Comparison of ENCODE assay signal across 9 cellular contexts in the genomic region with DNA sequence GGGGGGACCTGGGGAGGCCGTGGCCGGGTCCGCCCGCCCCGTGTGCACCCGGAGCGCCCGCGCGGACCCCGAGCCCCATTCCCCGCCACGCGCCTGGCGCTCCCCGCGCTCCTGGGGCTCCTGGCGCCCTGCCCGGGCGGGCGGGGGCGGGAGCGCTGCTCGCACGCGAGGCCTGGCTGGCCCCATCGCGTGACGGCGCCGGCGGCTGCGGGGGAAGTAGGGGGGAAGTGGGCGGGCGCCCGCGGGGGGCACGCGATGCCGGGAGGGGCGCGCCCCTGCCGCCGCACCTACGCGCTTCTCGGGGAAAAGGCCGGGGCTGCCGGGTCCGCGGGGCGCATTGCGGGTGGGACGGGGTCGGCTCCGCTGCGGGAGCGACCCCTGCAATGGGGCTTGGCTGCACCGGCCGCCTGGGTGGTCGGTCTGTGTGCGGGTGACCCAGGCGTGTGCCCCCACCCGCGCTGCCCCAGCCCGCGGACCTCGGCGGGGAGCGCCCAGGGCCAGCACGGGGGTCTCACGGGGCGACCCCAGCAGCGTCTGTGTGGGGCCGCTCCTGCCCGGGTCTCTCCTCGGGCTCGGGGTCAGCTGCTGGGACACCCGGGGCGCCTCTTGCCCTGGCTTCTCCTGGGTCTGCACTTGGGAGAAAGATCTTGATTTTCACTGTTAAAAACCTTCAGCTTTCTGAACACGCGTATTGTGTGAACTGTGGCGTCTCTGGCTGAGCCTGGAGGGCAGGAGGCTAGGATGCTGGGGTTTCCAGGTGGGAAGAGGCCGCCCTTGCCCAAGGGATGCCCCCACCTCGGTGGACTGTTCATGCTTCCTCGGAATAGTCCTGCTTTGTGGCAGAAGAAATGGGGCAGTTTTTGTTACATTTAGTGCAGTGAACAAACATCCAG. TPM values are rescaled to one million over a fixed set of nuclear protein-coding genes. Genes with fewer than 3 reads are reported as not detected.
DNase-seq lines count a peak whose midpoint lies in the region; ATAC-seq, FAIRE-seq and TF ChIP-seq lines count a peak whose summit lies in the region.
"Had no signal": no experiment of that assay in that cellular context is flagged by ENCODE, and none has a peak within 500 bp of the region (broad histone marks: within the 10 kb centered on the region; RNA-seq: fewer than 3 reads in every experiment).

No MANE protein-coding gene starts in this region.

- in situ Hi-C loops in astrocyte of the spinal cord (cut with HindIII; ENCODE audit: low sequenced_read_pairs): no loop called here

- no peak overlapping the region for H3K9ac ChIP-seq in HUES48 (ENCODE audit: low read depth, low read length)
- H3K9ac ChIP-seq in kidney (ENCODE audit: low read length in 2 of 2): no peak overlapping the region

- peak; percentile 54 for ATAC-seq in T-helper 17 cell

- peaks cover 21% of the 10 kb centered on the region for H3K27me3 ChIP-seq in HUES48 (ENCODE audit: control insufficient read depth, insufficient read depth, low read length)

- no peak for TF ChIP-seq CTCF in astrocyte of the spinal cord (IDR thresholded peaks at IDR 0.05; ENCODE audit: low read depth, low read length)
- no peak for TF ChIP-seq CTCF in kidney (IDR thresholded peaks at IDR 0.05; ENCODE audit: borderline replicate concordance, extremely low read depth, insufficient read depth)

- no peak overlapping the region for H3K27ac Mint-ChIP-seq in T-helper 17 cell

- H3K36me3 Mint-ChIP-seq in T-helper 17 cell (ENCODE audit: low read depth): no peaks in the 10 kb centered on the region

- H3K9me3 ChIP-seq in HUES48 (ENCODE audit: control insufficient read depth, insufficient read depth, low read length): no peaks in the 10 kb centered on the region
- H3K9me3 ChIP-seq in T-helper 17 cell (ENCODE audit: control insufficient read depth, low read length, poor library complexity, severe bottlenecking): no peaks in the 10 kb centered on the region
- H3K9me3 ChIP-seq in kidney (ENCODE audit: control insufficient read depth in 1 of 2, low read length in 2 of 2): no peaks in the 10 kb centered on the region

- H3K4me1 ChIP-seq in HUES48 (ENCODE audit: control insufficient read depth, insufficient read depth, low read length) (peaks cover 4% of the 10 kb centered on the region; the same call in 1 of the 2 replicates), kidney (ENCODE audit: control insufficient read depth in 1 of 2, insufficient read depth in 1 of 2, low read depth in 1 of 2, low read length in 2 of 2) (no peaks in the 10 kb centered on the region)

- DNase-seq in NCI-H2029 (lab: John Stamatoyannopoulos, UW) (peak; percentile 36), NCI-H2029 treated with DMSO at 0.1 percent for 48 hours (lab: John Stamatoyannopoulos, UW) (no peak), T-helper 17 cell (peak in 2 of 3 donors; percentile 44 to 50), astrocyte of the spinal cord (ENCODE audit: low read depth, low spot score) (peak; percentile 46), kidney (peak; percentile 63), RKO (ENCODE audit: low spot score) (no peak)
- DNase-seq in stimulated activated CD4-positive, alpha-beta T cell treated with anti-CD3 and anti-CD28 coated beads, TNF-alpha, amount 100 ng/mL, for 4 hours (ENCODE audit: low read depth in 3 of 3): peak; percentile 65 to 83 (median 69)

- intact Hi-C loops in kidney (cut with DNase I): no loop called here

- H3K36me3 ChIP-seq in HUES48 (ENCODE audit: control insufficient read depth, insufficient read depth, low read length) (no peaks in the 10 kb centered on the region), kidney (ENCODE audit: control insufficient read depth in 1 of 2, insufficient read depth in 2 of 2, low read length in 2 of 2) (no peaks in the 10 kb centered on the region)

- H3K27ac ChIP-seq in HUES48 (ENCODE audit: low read depth, low read length): no peak overlapping the region
- H3K27ac ChIP-seq in kidney (ENCODE audit: low read depth in 2 of 2, low read length in 2 of 2): no peak overlapping the region
- H3K27ac ChIP-seq: C4-2B had no signal

- H3K4me1 Mint-ChIP-seq in T-helper 17 cell: peaks cover 10% of the 10 kb centered on the region

- peaks cover 32% of the 10 kb centered on the region for H3K27me3 Mint-ChIP-seq in T-helper 17 cell

- no peak for FAIRE-seq in kidney (lab: Jason Lieb, UNC)

- H3K4me3 Mint-ChIP-seq in T-helper 17 cell: peak overlapping the region; percentile 25

- H3K4me3 ChIP-seq in HUES48 (ENCODE audit: low read depth, low read length): peak overlapping the region; percentile 25; the same call in 1 of the 2 replicates
- peak overlapping the region; percentile 18 for H3K4me3 ChIP-seq in astrocyte of the spinal cord (ENCODE audit: low read depth, low read length)
- no peak overlapping the region for H3K4me3 ChIP-seq in kidney (ENCODE audit: low read length in 2 of 2)

RNA-seq across cellular contexts. Expression of gene AHRR, which starts 52.4 kb away (rescaled TPM):
- 1 to 10 TPM in 1 of 2 donors, under 1 TPM in 1; 0.80 to 4.4 TPM for total RNA-seq in T-helper 17 cell
- total RNA-seq in kidney: 1.7 TPM
- polyA plus RNA-seq in kidney (ENCODE audit: insufficient read depth, low read depth, low replicate concordance): 0.71 TPM

Comparison
In these comparisons a context has a peak if more than half of its experiments do, and no peak if none do; other contexts are left out.
1. DNase-seq: peak in NCI-H2029 (single experiment), T-helper 17 cell (2 of 3), astrocyte of the spinal cord (single experiment), kidney (single experiment) and stimulated activated CD4-positive, alpha-beta T cell treated with anti-CD3 and anti-CD28 coated beads, TNF-alpha, amount 100 ng/mL, for 4 hours (3 of 3); none in NCI-H2029 treated with DMSO at 0.1 percent for 48 hours (single experiment) and RKO (single experiment).
2. H3K4me3 ChIP-seq: peak in HUES48 (single experiment) and astrocyte of the spinal cord (single experiment); none in kidney (0 of 2).